8 cellular contexts compared by ENCODE assay signal in the genomic region with DNA sequence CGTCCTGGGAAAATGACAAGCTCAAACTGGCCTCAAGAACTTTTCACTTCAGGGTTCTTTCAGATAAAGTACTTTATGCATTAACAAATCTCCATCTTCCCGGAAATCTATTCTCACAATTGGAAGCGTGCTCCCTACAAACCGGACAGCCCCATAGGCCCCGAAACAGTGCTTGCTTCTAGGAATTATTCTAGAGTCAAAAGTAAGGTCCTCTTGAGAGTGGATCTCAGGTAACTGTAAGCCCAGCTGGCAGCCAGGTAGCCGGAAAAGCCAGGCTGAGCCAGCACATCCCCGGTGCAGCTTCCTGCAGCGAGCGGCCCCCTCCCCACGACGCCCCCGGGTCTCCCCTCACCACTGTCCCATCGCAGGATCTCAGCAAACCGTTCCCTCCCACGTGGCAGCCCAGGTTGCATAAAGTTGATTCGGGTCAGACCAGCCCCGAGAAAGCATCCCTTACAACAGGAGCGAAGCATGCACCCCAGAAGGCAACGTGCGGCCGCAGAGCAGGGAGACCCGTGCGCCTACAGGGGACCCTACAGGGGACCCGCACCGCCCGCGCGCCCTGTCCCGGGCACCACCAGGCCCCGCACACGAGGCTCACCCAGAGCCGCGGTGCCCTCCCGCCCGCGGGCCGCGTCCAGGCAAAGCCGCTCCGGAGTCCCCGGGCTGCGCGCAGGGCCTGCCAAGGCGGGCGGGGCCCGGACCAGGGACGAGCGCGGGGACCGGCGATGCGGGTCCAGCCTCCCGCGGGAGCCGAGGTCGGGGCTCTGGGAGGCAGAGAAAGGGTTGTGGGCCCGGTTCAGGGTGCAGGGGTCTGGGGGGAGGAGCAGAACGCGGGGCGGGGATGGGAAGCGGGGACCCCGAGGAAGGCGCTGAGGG. TPM values are rescaled to one million over a fixed set of nuclear protein-coding genes. Genes with fewer than 3 reads are reported as not detected.
DNase-seq lines count a peak whose midpoint lies in the region; ATAC-seq, FAIRE-seq and TF ChIP-seq lines count a peak whose summit lies in the region.

No MANE protein-coding gene starts in this region.

- no peaks in the 10 kb centered on the region for H3K9me3 ChIP-seq in MG63

- no peak for ATAC-seq in stimulated activated naive CD8-positive, alpha-beta T cell treated with anti-CD3 and anti-CD28 coated beads, Interleukin-15, Interleukin-2, amounts not matched to agents 100 U/mL and 50 U/mL, for 24 hours
- no peak for ATAC-seq in HG03095 (IDR thresholded peaks at IDR 0.05; ENCODE audit: unreplicated experiment)

- no peaks in the 10 kb centered on the region for H3K9me3 Mint-ChIP-seq in brain

- H3K27me3 ChIP-seq in MG63 = no peaks in the 10 kb centered on the region

- H3K27ac Mint-ChIP-seq in brain = peak overlapping the region; percentile 35 to 91 (median 83)

- peaks cover 21% of the 10 kb centered on the region for H3K4me1 Mint-ChIP-seq in brain

- FAIRE-seq in GM12891 (lab: Jason Lieb, UNC) = no peak

- peaks cover 14% of the 10 kb centered on the region for H3K36me3 Mint-ChIP-seq in brain

- H3K27me3 Mint-ChIP-seq in brain = no peaks in the 10 kb centered on the region

- peaks cover 49% of the 10 kb centered on the region for H3K36me3 ChIP-seq in MG63

- TF ChIP-seq POLR2A in GM12891 (IDR thresholded peaks at IDR 0.05; ENCODE audit: low read depth, low read length) = no peak

- H3K4me3 ChIP-seq in MG63 = peak overlapping the region; percentile 69

- H3K4me3 Mint-ChIP-seq in brain = peak overlapping the region; percentile 92 to 98 (median 93)

- peak; percentile 7 for DNase-seq in NCI-H1092 (lab: John Stamatoyannopoulos, UW)
- no peak for DNase-seq in NCI-H1092 treated with DMSO at 0.1 percent for 48 hours (lab: John Stamatoyannopoulos, UW)
- peak; percentile 56 for DNase-seq in MG63
- DNase-seq in left kidney (ENCODE audit: low read depth, low spot score) = peak; percentile 51
- DNase-seq in stimulated activated naive CD8-positive, alpha-beta T cell treated with anti-CD3 and anti-CD28 coated beads, Interleukin-15, Interleukin-2, amounts not matched to agents 100 U/mL and 50 U/mL, for 24 hours = peak; percentile 37
- DNase-seq in GM12891 (ENCODE audit: insufficient read length, low spot score) = no peak

- no peak for TF ChIP-seq CTCF in brain (conservative IDR thresholded peaks at IDR 0.05)

TF ChIP-seq in GM12891, 5 proteins besides CTCF, POLR2A, EP300 and RAD21:
- TF ChIP-seq TAF1 (IDR thresholded peaks at IDR 0.05; ENCODE audit: low read depth, low read length) (no peak), PAX5 (IDR thresholded peaks at IDR 0.05; ENCODE audit: insufficient read depth, low read length, severe bottlenecking) (no peak), SPI1 (IDR thresholded peaks at IDR 0.05; ENCODE audit: low read depth, low read length) (no peak), POLR2AphosphoS5 (IDR thresholded peaks at IDR 0.05; ENCODE audit: low read depth, low read length) (no peak), POU2F2 (IDR thresholded peaks at IDR 0.05; ENCODE audit: low read depth, low read length) (no peak)

RNA-seq across cellular contexts. Expression of a gene that starts 0.9 kb away (rescaled TPM):
- total RNA-seq in MG63 (2014; rRNA removed; shearing (Covaris generic); ENCODE audit: low replicate concordance) = 130 and 166 TPM in 2 replicates
- 81.3 TPM for polyA plus RNA-seq in brain (ENCODE audit: insufficient read depth, low read depth, low replicate concordance)
- polyA plus RNA-seq in GM12891 (2012; ENCODE audit: low read depth, missing spikeins) = 54.4 TPM

Comparison
In these comparisons a context has a peak if more than half of its experiments do, and no peak if none do; other contexts are left out.
1. DNase-seq: peak in NCI-H1092 (single experiment), MG63 (single experiment), left kidney (single experiment) and stimulated activated naive CD8-positive, alpha-beta T cell treated with anti-CD3 and anti-CD28 coated beads, Interleukin-15, Interleukin-2, amounts not matched to agents 100 U/mL and 50 U/mL, for 24 hours (single experiment); none in NCI-H1092 treated with DMSO at 0.1 percent for 48 hours (single experiment) and GM12891 (single experiment).